Comparison of ENCODE assay signal across 21 cellular contexts in genomic region chr7:22271311-22271710, GRCh38.
DNase-seq lines count a peak whose midpoint lies in the region; ATAC-seq, FAIRE-seq and TF ChIP-seq lines count a peak whose summit lies in the region.
"Had no signal": no experiment of that assay in that cellular context is flagged by ENCODE, and none has a peak within 500 bp of the region (broad histone marks: within the 10 kb centered on the region; RNA-seq: fewer than 3 reads in every experiment).

No MANE protein-coding gene starts in this region.

- 36% methylated on average over 4 of the region's 4 CpGs for WGBS in SK-N-SH (ENCODE audit: low lambda C conversion rate)

- no peaks in the 10 kb centered on the region for H3K4me1 ChIP-seq in SK-N-SH (ENCODE audit: control insufficient read depth in 1 of 2, insufficient read depth in 2 of 2, low read depth in 1 of 2, low read length in 1 of 2)
- H3K4me1 ChIP-seq: A549 had no signal

- ATAC-seq in SK-N-SH treated with all-trans-retinoic acid at 6 μM for 48 hours, result no peak; the same call in 1 of the 3 replicates
- ATAC-seq in GM19351 (IDR thresholded peaks at IDR 0.05; ENCODE audit: unreplicated experiment), result no peak
- ATAC-seq: A549; CD8-positive, alpha-beta T cell; GM12878 had no signal

- no peak for TF ChIP-seq EP300 in SK-N-SH (IDR thresholded peaks at IDR 0.05; ENCODE audit: borderline replicate concordance in 1 of 2, low read depth in 1 of 2, low read length in 1 of 2)

- CTCF ChIA-PET in SK-N-SH (lab: Yijun Ruan, JAX), result no interaction called here

- H3K9ac ChIP-seq in SK-N-SH, result no peak overlapping the region
- H3K9ac ChIP-seq: BLaER1 treated with 17β-estradiol and CSF1 and Interleukin-3, amounts not matched to agents 10 nM and 100 nM had no signal

- H2AFZ ChIP-seq in SK-N-SH (ENCODE audit: low read depth), result no peak overlapping the region

- FAIRE-seq in G401.6 (lab: Jason Lieb, UNC), result peak; percentile 74
- FAIRE-seq: GM12878, GM12892, GM18507 had no signal

- no peak overlapping the region for H3K27ac ChIP-seq in SK-N-SH (ENCODE audit: low read depth in 2 of 2, low read length in 1 of 2)
- H3K27ac ChIP-seq: 22Rv1; A549; BLaER1 treated with 17β-estradiol and CSF1 and Interleukin-3, amounts not matched to agents 10 nM and 100 nM; C4-2B had no signal

- POLR2A ChIA-PET in SK-N-SH (lab: Yijun Ruan, JAX), result no interaction called here

- H4K20me1 ChIP-seq in SK-N-SH (ENCODE audit: insufficient read depth), result no peaks in the 10 kb centered on the region
- H4K20me1 ChIP-seq: BLaER1 treated with 17β-estradiol and CSF1 and Interleukin-3, amounts not matched to agents 10 nM and 100 nM had no signal

- H3K4me2 ChIP-seq in SK-N-SH, result no peak overlapping the region
- H3K4me2 ChIP-seq: A549; BLaER1 treated with 17β-estradiol and CSF1 and Interleukin-3, amounts not matched to agents 10 nM and 100 nM had no signal

- no peaks in the 10 kb centered on the region for H3K79me2 ChIP-seq in SK-N-SH (ENCODE audit: insufficient read depth)

- no peaks in the 10 kb centered on the region for H3K27me3 ChIP-seq in SK-N-SH (ENCODE audit: insufficient read depth)
- H3K27me3 ChIP-seq: BLaER1 treated with 17β-estradiol and CSF1 and Interleukin-3, amounts not matched to agents 10 nM and 100 nM had no signal

- H3F3A ChIP-seq in SK-N-SH (replicated peaks; ENCODE audit: insufficient read depth), result no peaks in the 10 kb centered on the region

- H3K9me3 ChIP-seq in SK-N-SH, result no peaks in the 10 kb centered on the region
- H3K9me3 ChIP-seq: A549 had no signal

- no peak for TF ChIP-seq RAD21 in SK-N-SH (IDR thresholded peaks at IDR 0.05; ENCODE audit: low read length)

- TF ChIP-seq CTCF in SK-N-SH (IDR thresholded peaks at IDR 0.05), result no peak

- no peaks in the 10 kb centered on the region for H3K9me2 ChIP-seq in SK-N-SH

- DNase-seq in SK-N-SH (no peak), HUDEP-2 (lab: John Stamatoyannopoulos, UW; ENCODE audit: unreplicated experiment in 76 of 76) (no peak)
- DNase-seq: AML-193; Caco-2; CD4-positive, alpha-beta T cell; CD8-positive, alpha-beta T cell; DMS 273 treated with DMSO at 0.1 percent for 48 hours; DMS153; DMS53; DMS79; GDM1 had no signal

- no peaks in the 10 kb centered on the region for H3K36me3 ChIP-seq in SK-N-SH (replicated peaks in 1 of 2; ENCODE audit: control insufficient read depth in 1 of 2, insufficient read depth in 2 of 2, low read length in 1 of 2)

- H3K4me3 ChIP-seq in SK-N-SH (ENCODE audit: low read depth in 2 of 2, low read length in 1 of 2), result no peak overlapping the region
- H3K4me3 ChIP-seq: A549; BLaER1 treated with 17β-estradiol and CSF1 and Interleukin-3, amounts not matched to agents 10 nM and 100 nM; GM12878 had no signal

TF ChIP-seq in SK-N-SH treated with all-trans-retinoic acid at 6 μM for 48 hours, 23 proteins besides CTCF, POLR2A, EP300 and RAD21 (continues in another document):
- TF ChIP-seq ZC3H10 (CRISPR knock-in tag; IDR thresholded peaks at IDR 0.05) (peak; percentile 89; the same call in 1 of the 2 replicates), ISL1 (CRISPR knock-in tag; IDR thresholded peaks at IDR 0.05) (peak; percentile 96), PPARA (CRISPR knock-in tag; IDR thresholded peaks at IDR 0.05; ENCODE audit: borderline replicate concordance) (no peak), TCF4 (CRISPR knock-in tag; IDR thresholded peaks at IDR 0.05; ENCODE audit: borderline replicate concordance) (no peak), POU6F1 (CRISPR knock-in tag; IDR thresholded peaks at IDR 0.05; ENCODE audit: borderline replicate concordance, low read depth) (no peak), ZNF565 (CRISPR knock-in tag; conservative IDR thresholded peaks at IDR 0.05; ENCODE audit: low read depth) (no peak), ESRRG (CRISPR knock-in tag; IDR thresholded peaks at IDR 0.05) (no peak), ZNF70 (CRISPR knock-in tag; IDR thresholded peaks at IDR 0.05) (no peak), OSR1 (CRISPR knock-in tag; IDR thresholded peaks at IDR 0.05) (no peak), BACH2 (CRISPR knock-in tag; IDR thresholded peaks at IDR 0.05; ENCODE audit: borderline replicate concordance) (no peak), ZFP3 (CRISPR knock-in tag; IDR thresholded peaks at IDR 0.05) (no peak), ZFP30 (CRISPR knock-in tag; IDR thresholded peaks at IDR 0.05) (no peak)
- TF ChIP-seq, protein P1, sequence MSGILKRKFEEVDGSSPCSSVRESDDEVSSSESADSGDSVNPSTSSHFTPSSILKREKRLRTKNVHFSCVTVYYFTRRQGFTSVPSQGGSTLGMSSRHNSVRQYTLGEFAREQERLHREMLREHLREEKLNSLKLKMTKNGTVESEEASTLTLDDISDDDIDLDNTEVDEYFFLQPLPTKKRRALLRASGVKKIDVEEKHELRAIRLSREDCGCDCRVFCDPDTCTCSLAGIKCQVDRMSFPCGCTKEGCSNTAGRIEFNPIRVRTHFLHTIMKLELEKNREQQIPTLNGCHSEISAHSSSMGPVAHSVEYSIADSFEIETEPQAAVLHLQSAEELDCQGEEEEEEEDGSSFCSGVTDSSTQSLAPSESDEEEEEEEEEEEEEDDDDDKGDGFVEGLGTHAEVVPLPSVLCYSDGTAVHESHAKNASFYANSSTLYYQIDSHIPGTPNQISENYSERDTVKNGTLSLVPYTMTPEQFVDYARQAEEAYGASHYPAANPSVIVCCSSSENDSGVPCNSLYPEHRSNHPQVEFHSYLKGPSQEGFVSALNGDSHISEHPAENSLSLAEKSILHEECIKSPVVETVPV (CRISPR knock-in tag; IDR thresholded peaks at IDR 0.05), result no peak

TF ChIP-seq in SK-N-SH, 30 proteins besides CTCF, POLR2A, EP300 and RAD21:
- TF ChIP-seq ELF1 (IDR thresholded peaks at IDR 0.05) (no peak), POLR2AphosphoS5 (IDR thresholded peaks at IDR 0.05; ENCODE audit: low read depth, low read length) (no peak), JUND (IDR thresholded peaks at IDR 0.05) (no peak), GABPA (IDR thresholded peaks at IDR 0.05; ENCODE audit: low read depth) (no peak), CHD2 (IDR thresholded peaks at IDR 0.05; ENCODE audit: low read length, partially characterized antibody) (no peak), FOXM1 (IDR thresholded peaks at IDR 0.05; ENCODE audit: low read depth) (no peak)
- TF ChIP-seq, protein P2, sequence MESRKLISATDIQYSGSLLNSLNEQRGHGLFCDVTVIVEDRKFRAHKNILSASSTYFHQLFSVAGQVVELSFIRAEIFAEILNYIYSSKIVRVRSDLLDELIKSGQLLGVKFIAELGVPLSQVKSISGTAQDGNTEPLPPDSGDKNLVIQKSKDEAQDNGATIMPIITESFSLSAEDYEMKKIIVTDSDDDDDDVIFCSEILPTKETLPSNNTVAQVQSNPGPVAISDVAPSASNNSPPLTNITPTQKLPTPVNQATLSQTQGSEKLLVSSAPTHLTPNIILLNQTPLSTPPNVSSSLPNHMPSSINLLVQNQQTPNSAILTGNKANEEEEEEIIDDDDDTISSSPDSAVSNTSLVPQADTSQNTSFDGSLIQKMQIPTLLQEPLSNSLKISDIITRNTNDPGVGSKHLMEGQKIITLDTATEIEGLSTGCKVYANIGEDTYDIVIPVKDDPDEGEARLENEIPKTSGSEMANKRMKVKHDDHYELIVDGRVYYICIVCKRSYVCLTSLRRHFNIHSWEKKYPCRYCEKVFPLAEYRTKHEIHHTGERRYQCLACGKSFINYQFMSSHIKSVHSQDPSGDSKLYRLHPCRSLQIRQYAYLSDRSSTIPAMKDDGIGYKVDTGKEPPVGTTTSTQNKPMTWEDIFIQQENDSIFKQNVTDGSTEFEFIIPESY (IDR thresholded peaks at IDR 0.05; ENCODE audit: borderline replicate concordance, low read depth), result no peak
